In genomic region chr22:49949914-49950292, GRCh38 we compare ENCODE assay signal across 1 cellular context.
A peak's percentile ranks its signal among the peaks of the same experiment; 100 is the strongest.
TF ChIP-seq lines count a peak whose summit lies in the region.

No MANE protein-coding gene starts in this region.

TF ChIP-seq in HepG2, 621 proteins besides CTCF, POLR2A, EP300 and RAD21 (continued from another document):
- TF ChIP-seq USF2 (IDR thresholded peaks at IDR 0.05; ENCODE audit: low read depth, low read length) (no peak), USF2 (CRISPR knock-in tag; IDR thresholded peaks at IDR 0.05; ENCODE audit: borderline replicate concordance) (no peak), TARDBP (CRISPR knock-in tag; IDR thresholded peaks at IDR 0.05) (0 out of 2 replicates have a peak, but pooled peaks have one; percentile 10), AGO2 (optimal IDR thresholded peaks at IDR 0.05; ENCODE audit: low read depth, low read length) (peak; percentile 50), HNF4A (CRISPR knock-in tag; IDR thresholded peaks at IDR 0.05) (peak; percentile 58; the same call in 1 of the 2 replicates), SRSF9 (IDR thresholded peaks at IDR 0.05; ENCODE audit: borderline replicate concordance, insufficient read depth, low read depth, low read length, poor library complexity, severe bottlenecking) (no peak), NR1H2 (CRISPR knock-in tag; IDR thresholded peaks at IDR 0.05; ENCODE audit: borderline replicate concordance, low read depth) (no peak), EEA1 (CRISPR knock-in tag; IDR thresholded peaks at IDR 0.05; ENCODE audit: borderline replicate concordance) (no peak), ZNF556 (CRISPR knock-in tag; IDR thresholded peaks at IDR 0.05; ENCODE audit: borderline replicate concordance) (0 out of 2 replicates have a peak, but pooled peaks have one; percentile 9), HNF4G (IDR thresholded peaks at IDR 0.05; ENCODE audit: borderline replicate concordance, low read depth, low read length) (no peak), HNF4G (CRISPR knock-in tag; IDR thresholded peaks at IDR 0.05; ENCODE audit: borderline replicate concordance, low read depth) (no peak), ZNF224 (CRISPR knock-in tag; IDR thresholded peaks at IDR 0.05) (no peak), SNAPC2 (CRISPR knock-in tag; IDR thresholded peaks at IDR 0.05) (no peak), ZMAT5 (CRISPR knock-in tag; IDR thresholded peaks at IDR 0.05; ENCODE audit: borderline replicate concordance, low read depth) (no peak), FOXK2 (IDR thresholded peaks at IDR 0.05) (no peak), HDAC1 (CRISPR knock-in tag; IDR thresholded peaks at IDR 0.05) (0 out of 2 replicates have a peak, but pooled peaks have one; percentile 1), CAMTA2 (CRISPR knock-in tag; IDR thresholded peaks at IDR 0.05; ENCODE audit: borderline replicate concordance) (no peak), ZNF274 (CRISPR knock-in tag; IDR thresholded peaks at IDR 0.05) (no peak), ZC3H13 (CRISPR knock-in tag; IDR thresholded peaks at IDR 0.05) (0 out of 2 replicates have a peak, but pooled peaks have one; percentile 21), MBD4 (IDR thresholded peaks at IDR 0.05; ENCODE audit: borderline replicate concordance, low read length) (no peak), PCBP1 (IDR thresholded peaks at IDR 0.05; ENCODE audit: borderline replicate concordance, low read depth, low read length) (peak; percentile 13; the same call in 1 of the 2 replicates), NFATC3 (CRISPR knock-in tag; IDR thresholded peaks at IDR 0.05) (0 out of 2 replicates have a peak, but pooled peaks have one; percentile 25), ZNF362 (CRISPR knock-in tag; IDR thresholded peaks at IDR 0.05; ENCODE audit: borderline replicate concordance) (no peak), ZNF101 (CRISPR knock-in tag; IDR thresholded peaks at IDR 0.05; ENCODE audit: borderline replicate concordance, low read depth) (no peak), NFIC (IDR thresholded peaks at IDR 0.05; ENCODE audit: low read length) (no peak), ZIK1 (CRISPR knock-in tag; IDR thresholded peaks at IDR 0.05; ENCODE audit: borderline replicate concordance, low read depth) (0 out of 2 replicates have a peak, but pooled peaks have one; percentile 27), ZNF317 (CRISPR knock-in tag; IDR thresholded peaks at IDR 0.05) (no peak), PCBP2 (optimal IDR thresholded peaks at IDR 0.05; ENCODE audit: low read depth, low read length, poor library complexity, severe bottlenecking) (no peak), THYN1 (CRISPR knock-in tag; IDR thresholded peaks at IDR 0.05; ENCODE audit: borderline replicate concordance, low read depth) (no peak), CENPT (CRISPR knock-in tag; IDR thresholded peaks at IDR 0.05; ENCODE audit: low read depth) (no peak), ZNF781 (CRISPR knock-in tag; IDR thresholded peaks at IDR 0.05; ENCODE audit: borderline replicate concordance, not compliant biosample characterization) (no peak), BATF2 (CRISPR knock-in tag; IDR thresholded peaks at IDR 0.05) (no peak), ZNF567 (CRISPR knock-in tag; IDR thresholded peaks at IDR 0.05; ENCODE audit: borderline replicate concordance) (no peak), ZNF10 (CRISPR knock-in tag; IDR thresholded peaks at IDR 0.05; ENCODE audit: borderline replicate concordance, low read depth) (no peak), ZNF674 (CRISPR knock-in tag; IDR thresholded peaks at IDR 0.05; ENCODE audit: low read depth) (no peak), NFKB2 (CRISPR knock-in tag; IDR thresholded peaks at IDR 0.05; ENCODE audit: borderline replicate concordance) (no peak), RXRA (CRISPR knock-in tag; IDR thresholded peaks at IDR 0.05) (no peak), ZNF83 (CRISPR knock-in tag; IDR thresholded peaks at IDR 0.05; ENCODE audit: borderline replicate concordance) (no peak), ZNF670 (CRISPR knock-in tag; IDR thresholded peaks at IDR 0.05; ENCODE audit: borderline replicate concordance) (no peak), HMG20A (CRISPR knock-in tag; IDR thresholded peaks at IDR 0.05; ENCODE audit: borderline replicate concordance) (no peak), MAX (IDR thresholded peaks at IDR 0.05) (peak; percentile 27; the same call in 1 of the 2 replicates), ZNF607 (CRISPR knock-in tag; IDR thresholded peaks at IDR 0.05; ENCODE audit: borderline replicate concordance) (no peak; the same call in 1 of the 2 replicates), ELF3 (CRISPR knock-in tag; IDR thresholded peaks at IDR 0.05) (no peak), MBNL3 (CRISPR knock-in tag; conservative IDR thresholded peaks at IDR 0.05) (no peak), TOPORS (CRISPR knock-in tag; IDR thresholded peaks at IDR 0.05) (no peak), ZNF460 (CRISPR knock-in tag; IDR thresholded peaks at IDR 0.05; ENCODE audit: borderline replicate concordance) (no peak), HOMEZ (CRISPR knock-in tag; IDR thresholded peaks at IDR 0.05; ENCODE audit: low read depth) (no peak), SP2 (CRISPR knock-in tag; IDR thresholded peaks at IDR 0.05) (0 out of 2 replicates have a peak, but pooled peaks have one; percentile 21), TCF12 (IDR thresholded peaks at IDR 0.05) (no peak), TCF12 (CRISPR knock-in tag; IDR thresholded peaks at IDR 0.05) (no peak), ZNF207 (IDR thresholded peaks at IDR 0.05; ENCODE audit: borderline replicate concordance) (no peak), HMGA1 (CRISPR knock-in tag; conservative IDR thresholded peaks at IDR 0.05) (no peak), ZNF232 (CRISPR knock-in tag; IDR thresholded peaks at IDR 0.05; ENCODE audit: borderline replicate concordance) (no peak), TCF7L2 (IDR thresholded peaks at IDR 0.05; ENCODE audit: low read depth, low read length) (no peak), NPAS2 (CRISPR knock-in tag; IDR thresholded peaks at IDR 0.05; ENCODE audit: borderline replicate concordance) (no peak), NR2F6 (IDR thresholded peaks at IDR 0.05) (no peak), NR2F6 (CRISPR knock-in tag; IDR thresholded peaks at IDR 0.05) (0 out of 2 replicates have a peak, but pooled peaks have one; percentile 9), MTA1 (CRISPR knock-in tag; IDR thresholded peaks at IDR 0.05; ENCODE audit: borderline replicate concordance) (no peak), ZNF230 (CRISPR knock-in tag; IDR thresholded peaks at IDR 0.05) (0 out of 2 replicates have a peak, but pooled peaks have one; percentile 4)
